ENCODE assay signal across 1 cellular context in genomic region chr1:42765832-42766722, GRCh38.
TF ChIP-seq lines count a peak whose summit lies in the region.

No MANE protein-coding gene starts in this region.

TF ChIP-seq in HEK293, 187 proteins besides CTCF, POLR2A, EP300 and RAD21 (continued from another document and continues in another):
- TF ChIP-seq PRDM4 (tag by site-specific recombination; IDR thresholded peaks at IDR 0.05) (no peak), ZNF335 (tag by site-specific recombination; conservative IDR thresholded peaks at IDR 0.05) (peak; percentile 89), ZSCAN4 (tag by site-specific recombination; IDR thresholded peaks at IDR 0.05) (peak; percentile 61; the same call in 1 of the 2 replicates), HOXD13 (CRISPR knock-in tag; IDR thresholded peaks at IDR 0.05; ENCODE audit: borderline replicate concordance) (no peak), ZBTB48 (tag by site-specific recombination; IDR thresholded peaks at IDR 0.05) (peak; percentile 77), PRDM10 (tag by site-specific recombination; IDR thresholded peaks at IDR 0.05) (no peak; the same call in 1 of the 2 replicates), ZNF513 (tag by site-specific recombination; IDR thresholded peaks at IDR 0.05) (peak; percentile 93), BCL6B (tag by site-specific recombination; IDR thresholded peaks at IDR 0.05) (no peak), KLF7 (tag by site-specific recombination; IDR thresholded peaks at IDR 0.05; ENCODE audit: borderline replicate concordance) (no peak), ZNF132 (tag by site-specific recombination; IDR thresholded peaks at IDR 0.05; ENCODE audit: borderline replicate concordance) (no peak), ZNF830 (tag by site-specific recombination; IDR thresholded peaks at IDR 0.05; ENCODE audit: low read depth) (no peak), ZNF654 (tag by site-specific recombination; IDR thresholded peaks at IDR 0.05; ENCODE audit: low read depth) (peak; percentile 19; the same call in 1 of the 2 replicates), ZNF785 (tag by site-specific recombination; IDR thresholded peaks at IDR 0.05) (no peak), ZNF398 (tag by site-specific recombination; IDR thresholded peaks at IDR 0.05) (peak; percentile 20; the same call in 1 of the 2 replicates), SP2 (tag by site-specific recombination; IDR thresholded peaks at IDR 0.05) (peak; percentile 9), PATZ1 (tag by site-specific recombination; IDR thresholded peaks at IDR 0.05) (peak; percentile 93), KLF9 (tag by site-specific recombination; IDR thresholded peaks at IDR 0.05; ENCODE audit: low read depth) (no peak), ZBTB44 (tag by site-specific recombination; IDR thresholded peaks at IDR 0.05) (no peak), BCL11A (tag by site-specific recombination; IDR thresholded peaks at IDR 0.05; ENCODE audit: low read depth) (no peak), ZNF292 (tag by site-specific recombination; IDR thresholded peaks at IDR 0.05; ENCODE audit: borderline replicate concordance, low read depth) (no peak), IKZF3 (tag by site-specific recombination; IDR thresholded peaks at IDR 0.05) (peak; percentile 78; the same call in 1 of the 2 replicates), ZNF223 (tag by site-specific recombination; IDR thresholded peaks at IDR 0.05) (no peak), FEZF1 (tag by site-specific recombination; IDR thresholded peaks at IDR 0.05) (peak; percentile 23; the same call in 1 of the 2 replicates), ZBTB11 (tag by site-specific recombination; conservative IDR thresholded peaks at IDR 0.05; ENCODE audit: low read depth) (peak; percentile 50; the same call in 1 of the 2 replicates), ZNF629 (tag by site-specific recombination; IDR thresholded peaks at IDR 0.05) (peak; percentile 75), ZSCAN5A (tag by site-specific recombination; IDR thresholded peaks at IDR 0.05) (no peak), ZNF558 (tag by site-specific recombination; IDR thresholded peaks at IDR 0.05) (no peak), ZNF174 (tag by site-specific recombination; IDR thresholded peaks at IDR 0.05) (no peak), ZNF501 (tag by site-specific recombination; IDR thresholded peaks at IDR 0.05) (0 out of 2 replicates have a peak, but pooled peaks have one; percentile 56), ZNF37A (tag by site-specific recombination; IDR thresholded peaks at IDR 0.05) (no peak), ZNF239 (tag by site-specific recombination; IDR thresholded peaks at IDR 0.05) (no peak), ZNF580 (tag by site-specific recombination; IDR thresholded peaks at IDR 0.05) (no peak), ZNF747 (tag by site-specific recombination; IDR thresholded peaks at IDR 0.05) (no peak), GLIS1 (tag by site-specific recombination; IDR thresholded peaks at IDR 0.05) (peak; percentile 64), ZNF596 (tag by site-specific recombination; IDR thresholded peaks at IDR 0.05) (peak; percentile 28; the same call in 1 of the 2 replicates), ZBTB17 (tag by site-specific recombination; IDR thresholded peaks at IDR 0.05) (peak; percentile 72)
